8 cellular contexts compared by ENCODE assay signal in the genomic region with DNA sequence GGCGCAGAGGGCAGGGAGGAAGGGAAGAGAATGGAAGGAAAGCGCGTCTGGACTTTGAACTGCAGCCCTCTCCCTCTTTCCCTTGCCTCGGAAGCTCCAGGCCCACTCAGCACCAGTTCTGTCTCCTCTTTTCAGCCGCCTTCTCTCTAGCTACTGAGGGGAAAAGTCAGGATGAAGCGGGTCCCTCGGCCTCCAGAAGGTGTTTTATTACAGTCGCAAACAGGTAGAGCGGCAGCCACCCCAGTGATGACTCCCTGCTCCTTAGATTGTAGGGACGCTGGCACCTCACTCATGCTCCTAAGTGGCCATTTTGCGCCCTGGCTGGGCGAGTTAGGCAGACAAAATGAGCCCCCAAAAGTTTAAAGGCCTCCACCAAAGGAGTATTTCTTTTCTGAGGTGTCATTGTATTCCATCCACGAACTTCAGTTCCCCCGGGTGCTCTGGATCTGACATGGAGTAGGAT. TPM values are rescaled to one million over a fixed set of nuclear protein-coding genes. Genes with fewer than 3 reads are reported as not detected.
DNase-seq lines count a peak whose midpoint lies in the region; ATAC-seq and TF ChIP-seq lines count a peak whose summit lies in the region.

No MANE protein-coding gene starts in this region.

- H2BK12ac ChIP-seq in neuronal stem cell (ENCODE audit: low read length), result no peak overlapping the region

- peak overlapping the region; percentile 95 for H3K18ac ChIP-seq in neuronal stem cell (ENCODE audit: low read length)

- H3K79me1 ChIP-seq in neuronal stem cell (ENCODE audit: low read depth, low read length), result no peaks in the 10 kb centered on the region

- intact Hi-C loops in PC-9 (cut with micrococcal nuclease; ENCODE audit: unreplicated experiment), result loop anchor here (1.0 kb wide), 2 partner anchors 72 to 95 kb away; no protein-coding TSS in a partner anchor

- peak; percentile 79 for DNase-seq in COLO668 (lab: John Stamatoyannopoulos, UW; ENCODE audit: unreplicated experiment)
- peak in 1 of 2 experiments; percentile 55 for DNase-seq in PC-9
- no peak for DNase-seq in epithelial cell of proximal tubule (ENCODE audit: low read depth)
- peak; percentile 18 for DNase-seq in neuronal stem cell (ENCODE audit: low spot score)
- no peak for DNase-seq in NCI-H187 treated with DMSO at 0.1 percent for 48 hours (lab: John Stamatoyannopoulos, UW)
- no peak for DNase-seq in SKM-1 (lab: John Stamatoyannopoulos, UW; ENCODE audit: unreplicated experiment)
- no peak for DNase-seq in foreskin melanocyte

- H4K91ac ChIP-seq in neuronal stem cell (ENCODE audit: low read depth, low read length, poor library complexity), result no peak overlapping the region

- H2AK5ac ChIP-seq in neuronal stem cell (ENCODE audit: low read depth, low read length), result peak overlapping the region; percentile 20

- TF ChIP-seq CTCF in PC-9 (conservative IDR thresholded peaks at IDR 0.05), result no peak
- TF ChIP-seq CTCF in epithelial cell of proximal tubule (conservative IDR thresholded peaks at IDR 0.05; ENCODE audit: low read depth, low read length), result no peak

- TSS peak; percentile 66 for BruUV-seq in PC-9 (replicated peaks; lab: Mats Ljungman, UMichigan)

- no peak for ATAC-seq in HG03159 (IDR thresholded peaks at IDR 0.05; ENCODE audit: unreplicated experiment)

- H3K27ac ChIP-seq in PC-9 (peak overlapping the region; percentile 93), neuronal stem cell (replicated peaks; ENCODE audit: low read length) (peak overlapping the region; percentile 89)

- no peak overlapping the region for H3K14ac ChIP-seq in neuronal stem cell (ENCODE audit: low read length)

- H3K4me3 ChIP-seq in PC-9 (peak overlapping the region; percentile 93), epithelial cell of proximal tubule (ENCODE audit: low read depth, low read length) (peak overlapping the region; percentile 80), neuronal stem cell (ENCODE audit: low read length in 2 of 2) (peak overlapping the region; percentile 55 to 77)

- H3K36me3 ChIP-seq in PC-9 (ENCODE audit: low read depth) (0 out of 2 replicates have a peak, but pooled peaks cover 3% of the 10 kb centered on the region), neuronal stem cell (replicated peaks in 1 of 2; ENCODE audit: control insufficient read depth in 2 of 2, insufficient read depth in 2 of 2, low read length in 2 of 2) (peaks cover 0 to 2% of the 10 kb centered on the region in 2 donors)

- no peak overlapping the region for H4K8ac ChIP-seq in neuronal stem cell (ENCODE audit: low read depth, low read length)

- POLR2A ChIA-PET in PC-9 (lab: Charles Lee; ENCODE audit: unreplicated experiment), result interaction anchor here (0.6 kb wide), 1 partner anchor 1436 kb away, joined by 7 read pairs; no protein-coding TSS in a partner anchor

- peak overlapping the region; percentile 62 for H2BK5ac ChIP-seq in neuronal stem cell (ENCODE audit: low read length)

- H2BK15ac ChIP-seq in neuronal stem cell (ENCODE audit: low read length), result no peak overlapping the region

- no peaks in the 10 kb centered on the region for H3K9me2 ChIP-seq in PC-9 (ENCODE audit: insufficient read depth)

- H3K4ac ChIP-seq in neuronal stem cell (ENCODE audit: low read length), result peak overlapping the region; percentile 17

- H3K27me3 ChIP-seq in PC-9 (ENCODE audit: insufficient read depth, low read depth) (no peaks in the 10 kb centered on the region), neuronal stem cell (ENCODE audit: control insufficient read depth in 3 of 3, insufficient read depth in 3 of 3, low read depth in 1 of 3, low read length in 3 of 3) (no peaks in the 10 kb centered on the region)

- no peaks in the 10 kb centered on the region for H3K9me3 ChIP-seq in PC-9 (ENCODE audit: insufficient read depth, low read depth)
- no peaks in the 10 kb centered on the region for H3K9me3 ChIP-seq in neuronal stem cell (replicated peaks in 1 of 2; ENCODE audit: control insufficient read depth in 2 of 2, insufficient read depth in 1 of 2, low read depth in 1 of 2, low read length in 2 of 2)

- WGBS in neuronal stem cell (ENCODE audit: extremely low coverage in 2 of 2, insufficient read length in 2 of 2, insufficient replicate concordance in 1 of 2), 2 donors, result no CpG with 5 or more reads among the region's 14 CpGs

- H2AFZ ChIP-seq in PC-9 (peak overlapping the region; percentile 63), neuronal stem cell (ENCODE audit: low read length) (peak overlapping the region; percentile 92)

- no peak overlapping the region for H3K23ac ChIP-seq in neuronal stem cell (ENCODE audit: low read depth, low read length, poor library complexity)

- CTCF ChIA-PET in PC-9 (lab: Charles Lee), result interaction anchor here (0.6 kb wide), 1 partner anchor 66 kb away, joined by 8 read pairs; no protein-coding TSS in a partner anchor

- H2BK120ac ChIP-seq in neuronal stem cell (ENCODE audit: low read depth, low read length), result no peak overlapping the region

- peak overlapping the region; percentile 81 for H3K9ac ChIP-seq in neuronal stem cell (ENCODE audit: low read depth, low read length, poor library complexity)

- H3K79me2 ChIP-seq in PC-9 (ENCODE audit: low read depth), result peaks cover 52% of the 10 kb centered on the region

- peaks cover 24% of the 10 kb centered on the region for H3F3A ChIP-seq in PC-9 (ENCODE audit: insufficient read depth, low read depth)

- H3K4me2 ChIP-seq in PC-9, result peak overlapping the region; percentile 88
- peak overlapping the region; percentile 65 for H3K4me2 ChIP-seq in neuronal stem cell (ENCODE audit: insufficient read depth, low read length, poor library complexity, severe bottlenecking)

- peaks cover 32% of the 10 kb centered on the region for H4K20me1 ChIP-seq in PC-9 (ENCODE audit: insufficient read depth)

- H3K4me1 ChIP-seq in PC-9 (replicated peaks; ENCODE audit: insufficient read depth) (peaks cover 49% of the 10 kb centered on the region), neuronal stem cell (ENCODE audit: control insufficient read depth in 2 of 2, insufficient read depth in 1 of 2, low read depth in 1 of 2, low read length in 2 of 2) (peaks cover 5 to 19% of the 10 kb centered on the region in 2 donors)

RNA-seq across cellular contexts. Expression of a gene that starts 0.9 kb away (rescaled TPM):
- total RNA-seq in PC-9 (2021), result 134 and 139 TPM in 2 replicates
- 115 and 120 TPM in 2 replicates for total RNA-seq in epithelial cell of proximal tubule
- 162 TPM for polyA plus RNA-seq in neuronal stem cell (2013, experiment 1 of 2)
- 159 TPM for polyA plus RNA-seq in neuronal stem cell (2013, experiment 2 of 2)

Comparison
In these comparisons a context has a peak if more than half of its experiments do, and no peak if none do; other contexts are left out.
1. DNase-seq: peak in COLO668 (single experiment) and neuronal stem cell (single experiment); none in epithelial cell of proximal tubule (single experiment), NCI-H187 treated with DMSO at 0.1 percent for 48 hours (single experiment), SKM-1 (single experiment) and foreskin melanocyte (single experiment).
2. Peak in every context shown above with its lines, with median percentiles within 50 percentile points of each other: H3K4me3 ChIP-seq.